In the genomic region with DNA sequence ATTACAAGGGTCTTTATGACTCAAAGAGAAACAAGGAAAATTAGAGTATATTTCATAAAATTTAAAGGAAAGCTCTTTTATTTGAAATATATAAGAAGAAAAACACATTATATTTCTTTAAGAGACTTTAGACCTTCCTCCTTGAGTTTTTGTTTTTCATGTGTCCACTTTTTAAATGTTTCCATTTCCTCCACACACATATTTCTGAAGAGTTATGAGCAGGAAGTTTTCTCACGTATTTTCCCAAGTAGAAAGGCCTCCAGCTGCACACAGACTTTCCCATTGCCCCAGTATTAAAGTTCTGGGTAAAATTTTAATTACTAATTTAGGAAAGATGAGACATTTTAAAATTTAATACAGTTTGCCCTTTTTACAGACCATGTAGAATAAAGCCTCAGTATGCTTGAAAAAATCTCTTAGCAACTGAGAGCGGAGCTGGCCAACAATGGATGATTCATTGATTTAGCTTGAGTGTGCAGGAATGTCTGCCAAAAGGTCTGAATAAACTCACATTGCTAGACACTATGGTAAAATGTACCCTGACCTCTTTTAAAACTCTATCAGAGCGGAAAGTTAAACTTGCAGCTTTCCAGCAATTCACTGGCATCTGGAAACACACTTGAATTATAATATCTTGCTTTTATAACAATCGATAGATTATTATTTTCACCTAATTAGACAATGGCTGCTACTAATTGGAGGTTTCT, we compare ENCODE assay signal across 8 cellular contexts. TPM values are rescaled to one million over a fixed set of nuclear protein-coding genes. Genes with fewer than 3 reads are reported as not detected.
DNase-seq lines count a peak whose midpoint lies in the region; ATAC-seq and TF ChIP-seq lines count a peak whose summit lies in the region.

No MANE protein-coding gene starts in this region.

- 15% methylated on average over 4 of the region's 4 CpGs for WGBS in right lobe of liver (ENCODE audit: insufficient coverage, low coverage, low lambda C conversion rate, missing lambda C conversion rate)
- 16% methylated on average over 4 of the region's 4 CpGs for WGBS in suprapubic skin

- no peaks in the 10 kb centered on the region for H3K4me1 Mint-ChIP-seq in endothelial cell (ENCODE audit: unreplicated experiment)

- H3K9me3 ChIP-seq in Karpas-422 (ENCODE audit: low read length) (no peaks in the 10 kb centered on the region), right lobe of liver (no peaks in the 10 kb centered on the region), suprapubic skin (no peaks in the 10 kb centered on the region), MM.1S (replicated peaks; ENCODE audit: insufficient read depth, low read length) (no peaks in the 10 kb centered on the region)

- no peaks in the 10 kb centered on the region for H3K9me3 Mint-ChIP-seq in endothelial cell (ENCODE audit: unreplicated experiment)

- no peak for TF ChIP-seq CTCF in right lobe of liver (IDR thresholded peaks at IDR 0.05)
- TF ChIP-seq CTCF in suprapubic skin (IDR thresholded peaks at IDR 0.05), result no peak
- TF ChIP-seq CTCF in MM.1S (IDR thresholded peaks at IDR 0.05; ENCODE audit: low read length), result no peak
- TF ChIP-seq CTCF in endothelial cell (IDR thresholded peaks at IDR 0.05; ENCODE audit: unreplicated experiment), result no peak

- H3K4me2 ChIP-seq in Karpas-422 (ENCODE audit: low read depth, low read length, poor library complexity, severe bottlenecking) (no peak overlapping the region), MM.1S (ENCODE audit: low read depth, low read length) (no peak overlapping the region)

- H3K36me3 Mint-ChIP-seq in endothelial cell (ENCODE audit: low read depth, unreplicated experiment), result no peaks in the 10 kb centered on the region

- H3F3A ChIP-seq in MM.1S (ENCODE audit: insufficient read depth, low read length), result no peaks in the 10 kb centered on the region

- H3K27me3 ChIP-seq in Karpas-422 (ENCODE audit: low read length), result no peaks in the 10 kb centered on the region; the same call in 1 of the 2 replicates
- H3K27me3 ChIP-seq in right lobe of liver, result no peaks in the 10 kb centered on the region
- H3K27me3 ChIP-seq in suprapubic skin, result no peaks in the 10 kb centered on the region
- no peaks in the 10 kb centered on the region for H3K27me3 ChIP-seq in MM.1S (replicated peaks; ENCODE audit: insufficient read depth, low read length)

- H3K27me3 Mint-ChIP-seq in endothelial cell (ENCODE audit: unreplicated experiment), result no peaks in the 10 kb centered on the region

- intact Hi-C loops in right lobe of liver (cut with DNase I), result no loop called here

- no peaks in the 10 kb centered on the region for H3K9me2 ChIP-seq in Karpas-422 (replicated peaks; ENCODE audit: insufficient read depth, low read length)
- no peaks in the 10 kb centered on the region for H3K9me2 ChIP-seq in MM.1S (replicated peaks; ENCODE audit: insufficient read depth, low read length)

- H3K27ac Mint-ChIP-seq in endothelial cell (ENCODE audit: unreplicated experiment), result no peak overlapping the region

- H2AFZ ChIP-seq in Karpas-422 (ENCODE audit: low read length) (no peak overlapping the region), MM.1S (ENCODE audit: low read length) (no peak overlapping the region)

- H4K20me1 ChIP-seq in Karpas-422 (ENCODE audit: insufficient read depth, low read depth, low read length) (no peaks in the 10 kb centered on the region), MM.1S (ENCODE audit: insufficient read depth, low read length) (no peaks in the 10 kb centered on the region)

- peak; percentile 90 to 97 (median 94) for ATAC-seq in right lobe of liver
- no peak for ATAC-seq in GM18861 (IDR thresholded peaks at IDR 0.05; ENCODE audit: unreplicated experiment)

- H3K4me1 ChIP-seq in Karpas-422 (ENCODE audit: low read length), result no peaks in the 10 kb centered on the region
- H3K4me1 ChIP-seq in right lobe of liver, result peaks cover 0 to 46% (median 15%) of the 10 kb centered on the region in 4 donors
- H3K4me1 ChIP-seq in suprapubic skin, result peaks cover 17% of the 10 kb centered on the region
- no peaks in the 10 kb centered on the region for H3K4me1 ChIP-seq in MM.1S (ENCODE audit: low read length)

- H3K4me3 Mint-ChIP-seq in endothelial cell (ENCODE audit: unreplicated experiment), result no peak overlapping the region

- no peaks in the 10 kb centered on the region for H3K79me2 ChIP-seq in Karpas-422 (ENCODE audit: low read length)
- H3K79me2 ChIP-seq in MM.1S (ENCODE audit: low read length), result no peaks in the 10 kb centered on the region

- no peak overlapping the region for H3K9ac ChIP-seq in Karpas-422 (ENCODE audit: low read length)
- no peak overlapping the region for H3K9ac ChIP-seq in MM.1S (ENCODE audit: low read length)

- DNase-seq in Karpas-422, result peak; percentile 21
- DNase-seq in dedifferentiated amniotic fluid mesenchymal stem cell (ENCODE audit: extremely low spot score), result peak; percentile 93
- DNase-seq in right lobe of liver, result peak in 1 of 3 donors; percentile 72
- DNase-seq in suprapubic skin (ENCODE audit: low spot score in 2 of 2), result no peak
- DNase-seq in MM.1S, result no peak
- no peak for DNase-seq in endothelial cell (ENCODE audit: low spot score)
- DNase-seq in activated CD4-positive, alpha-beta T cell treated with anti-CD3 and anti-CD28 coated beads for 1 hour, result no peak

- TF ChIP-seq POLR2A in right lobe of liver (IDR thresholded peaks at IDR 0.05) (no peak), suprapubic skin (IDR thresholded peaks at IDR 0.05) (no peak)

- H3K27ac ChIP-seq in Karpas-422 (ENCODE audit: low read length) (no peak overlapping the region), right lobe of liver (peak overlapping the region; percentile 67 to 79 (median 75)), suprapubic skin (peak overlapping the region; percentile 47), MM.1S (ENCODE audit: low read length) (no peak overlapping the region)

- no peak for TF ChIP-seq EP300 in suprapubic skin (IDR thresholded peaks at IDR 0.05)

- H3K4me3 ChIP-seq in Karpas-422 (ENCODE audit: low read length) (no peak overlapping the region), right lobe of liver (peak overlapping the region; percentile 18 to 38 (median 33)), suprapubic skin (no peak overlapping the region), MM.1S (ENCODE audit: low read length) (no peak overlapping the region)

- H3K36me3 ChIP-seq in Karpas-422 (ENCODE audit: insufficient read depth, low read length) (no peaks in the 10 kb centered on the region), right lobe of liver (no peaks in the 10 kb centered on the region), suprapubic skin (no peaks in the 10 kb centered on the region), MM.1S (replicated peaks; ENCODE audit: insufficient read depth, low read length) (no peaks in the 10 kb centered on the region)

RNA-seq across cellular contexts. Expression of a gene that starts 57.9 kb away (rescaled TPM):
- total RNA-seq in Karpas-422 (2014; rRNA removed; shearing (Covaris generic); ENCODE audit: low replicate concordance), result 0.15 TPM in 1 of 2 replicates, not detected in the other
- 10 to 100 TPM; 54.9 to 94.9 (median 66.2) TPM for total RNA-seq in right lobe of liver
- 10 to 100 TPM; 10.4 to 19.6 (median 15.5) TPM for total RNA-seq in suprapubic skin
- 10.8 TPM for total RNA-seq in endothelial cell (ENCODE audit: unreplicated experiment)

Comparison
In these comparisons a context has a peak if more than half of its experiments do, and no peak if none do; other contexts are left out.
1. DNase-seq: peak in Karpas-422 (single experiment) and dedifferentiated amniotic fluid mesenchymal stem cell (single experiment); none in suprapubic skin (0 of 2), MM.1S (single experiment), endothelial cell (single experiment) and activated CD4-positive, alpha-beta T cell treated with anti-CD3 and anti-CD28 coated beads for 1 hour (single experiment).
2. H3K27ac ChIP-seq: peak in right lobe of liver (3 of 3) and suprapubic skin (single experiment); none in Karpas-422 (single experiment) and MM.1S (single experiment).
3. H3K4me3 ChIP-seq: peak in right lobe of liver (3 of 3); none in Karpas-422 (single experiment), suprapubic skin (single experiment) and MM.1S (single experiment).